In the genomic region with DNA sequence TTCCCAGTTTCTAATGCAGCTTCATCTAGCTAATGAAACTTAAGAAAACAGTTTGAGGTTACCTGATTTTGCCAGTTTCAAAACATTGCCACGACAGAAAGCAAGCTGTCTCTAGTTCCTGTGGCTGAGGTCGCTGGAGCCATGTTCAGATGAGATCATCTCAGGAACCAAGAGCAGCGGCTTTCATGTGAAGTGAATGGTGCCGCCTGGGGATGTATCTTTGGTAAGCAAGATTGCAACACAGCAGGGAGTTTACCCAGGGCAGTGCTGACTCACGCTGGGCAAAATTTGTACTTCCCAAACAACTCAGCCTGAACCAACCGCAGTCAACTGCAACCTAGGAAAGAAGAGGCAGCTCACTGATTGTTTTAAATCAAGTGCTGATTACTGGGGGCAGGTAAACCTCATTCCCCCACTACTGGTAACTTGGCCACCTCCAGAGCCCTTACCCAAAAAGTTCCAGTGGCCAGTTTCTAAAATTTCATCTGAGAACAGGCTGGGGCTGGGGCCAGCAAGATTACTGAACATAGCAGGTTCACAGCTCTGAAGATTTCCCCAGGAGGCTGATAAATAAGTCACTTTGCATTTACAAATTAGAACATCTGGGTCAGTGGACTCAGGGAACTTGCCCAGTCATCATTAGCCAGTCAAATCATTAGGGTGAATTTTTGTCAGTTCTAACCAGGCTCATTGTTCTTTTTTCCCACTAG, we compare ENCODE assay signal across 8 cellular contexts. TPM values are rescaled to one million over a fixed set of nuclear protein-coding genes. Genes with fewer than 3 reads are reported as not detected.
DNase-seq lines count a peak whose midpoint lies in the region; ATAC-seq and TF ChIP-seq lines count a peak whose summit lies in the region.

TSS of gene RFFL (minus strand) at position 194 of the 710 bp plus-strand sequence. CDS start 37,154 bp downstream, outside the sequence.

- no peaks in the 10 kb centered on the region for H3K27me3 ChIP-seq in liver (ENCODE audit: control insufficient read depth in 4 of 4, insufficient read depth in 4 of 4, low read length in 3 of 4)

- 6% methylated on average over 6 of the region's 6 CpGs for WGBS in liver

- H3K4me1 ChIP-seq in liver (ENCODE audit: control insufficient read depth in 4 of 4, insufficient read depth in 4 of 4, low read length in 3 of 4): peaks cover 13 to 30% (median 14%) of the 10 kb centered on the region in 4 donors

- peak within 1 kb of the TSS; percentile 51 to 62 (median 57) for H3K4me3 ChIP-seq in liver (ENCODE audit: low read depth in 1 of 3, low read length in 3 of 3)

- H3K9ac ChIP-seq in liver (ENCODE audit: low read depth in 1 of 2, low read length in 2 of 2): peak within 1 kb of the TSS; percentile 78 to 83

- peak within 1 kb of the TSS; percentile 84 to 91 for H3K27ac ChIP-seq in liver (ENCODE audit: low read depth in 1 of 2, low read length in 2 of 2)

- no peak for TF ChIP-seq CTCF in liver (IDR thresholded peaks at IDR 0.05; ENCODE audit: low read depth, low read length, missing input control)

- H3K9me3 ChIP-seq in liver (ENCODE audit: control insufficient read depth in 4 of 4, low read length in 3 of 4): no peaks in the 10 kb centered on the region

- ATAC-seq in GM18907 (IDR thresholded peaks at IDR 0.05; ENCODE audit: unreplicated experiment) (peak; percentile 90), HG03159 (IDR thresholded peaks at IDR 0.05; ENCODE audit: unreplicated experiment) (peak; percentile 90)

- peak; percentile 65 to 75 for TF ChIP-seq RAD21 in liver (IDR thresholded peaks at IDR 0.05)

- DNase-seq in AG08396 (ENCODE audit: low spot score) (peak; percentile 92), NCI-H460 (ENCODE audit: extremely low read depth, low read depth) (peak; percentile 97), dermis microvascular lymphatic vessel endothelial cell (ENCODE audit: low read depth in 2 of 2) (peak; percentile 93 to 97)
- peak; percentile 78 for DNase-seq in activated CD4-positive, alpha-beta T cell treated with anti-CD3 and anti-CD28 coated beads, Interleukin-2, amount 50 U/mL, for 1 hour
- DNase-seq in stimulated activated CD4-positive, alpha-beta T cell treated with anti-CD3 and anti-CD28 coated beads, Interleukin-4, amount 100 ng/mL, for 24 hours: peak; percentile 93

- H3K36me3 ChIP-seq in liver (ENCODE audit: control insufficient read depth in 4 of 4, insufficient read depth in 3 of 4, low read depth in 1 of 4, low read length in 3 of 4): peaks cover 0 to 4% (median 2%) of the 10 kb centered on the region in 4 donors

TF ChIP-seq in liver, 16 proteins besides CTCF, POLR2A, EP300 and RAD21:
- TF ChIP-seq, protein P1, sequence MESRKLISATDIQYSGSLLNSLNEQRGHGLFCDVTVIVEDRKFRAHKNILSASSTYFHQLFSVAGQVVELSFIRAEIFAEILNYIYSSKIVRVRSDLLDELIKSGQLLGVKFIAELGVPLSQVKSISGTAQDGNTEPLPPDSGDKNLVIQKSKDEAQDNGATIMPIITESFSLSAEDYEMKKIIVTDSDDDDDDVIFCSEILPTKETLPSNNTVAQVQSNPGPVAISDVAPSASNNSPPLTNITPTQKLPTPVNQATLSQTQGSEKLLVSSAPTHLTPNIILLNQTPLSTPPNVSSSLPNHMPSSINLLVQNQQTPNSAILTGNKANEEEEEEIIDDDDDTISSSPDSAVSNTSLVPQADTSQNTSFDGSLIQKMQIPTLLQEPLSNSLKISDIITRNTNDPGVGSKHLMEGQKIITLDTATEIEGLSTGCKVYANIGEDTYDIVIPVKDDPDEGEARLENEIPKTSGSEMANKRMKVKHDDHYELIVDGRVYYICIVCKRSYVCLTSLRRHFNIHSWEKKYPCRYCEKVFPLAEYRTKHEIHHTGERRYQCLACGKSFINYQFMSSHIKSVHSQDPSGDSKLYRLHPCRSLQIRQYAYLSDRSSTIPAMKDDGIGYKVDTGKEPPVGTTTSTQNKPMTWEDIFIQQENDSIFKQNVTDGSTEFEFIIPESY (IDR thresholded peaks at IDR 0.05): peak; percentile 80
- TF ChIP-seq RXRA (IDR thresholded peaks at IDR 0.05) (peak; percentile 78 to 86), EGR1 (IDR thresholded peaks at IDR 0.05; ENCODE audit: low read depth in 2 of 2) (peak in 1 of 2 donors; percentile 54), YY1 (IDR thresholded peaks at IDR 0.05) (peak; percentile 97), HNF4A (conservative IDR thresholded peaks at IDR 0.05) (peak; percentile 71 to 78), NR2F2 (IDR thresholded peaks at IDR 0.05) (peak; percentile 38), GABPA (IDR thresholded peaks at IDR 0.05 in 1 of 2, conservative IDR thresholded peaks at IDR 0.05 in 1 of 2) (peak in 1 of 2 donors; percentile 63), FOXA2 (IDR thresholded peaks at IDR 0.05) (peak; percentile 71), FOXA1 (IDR thresholded peaks at IDR 0.05) (peak; percentile 55), JUND (IDR thresholded peaks at IDR 0.05) (peak; percentile 98), ATF3 (IDR thresholded peaks at IDR 0.05) (peak; percentile 94), SP1 (IDR thresholded peaks at IDR 0.05) (peak; percentile 84), HNF4G (IDR thresholded peaks at IDR 0.05) (no peak), TAF1 (conservative IDR thresholded peaks at IDR 0.05) (peak; percentile 86)
- TF ChIP-seq, protein P2, sequence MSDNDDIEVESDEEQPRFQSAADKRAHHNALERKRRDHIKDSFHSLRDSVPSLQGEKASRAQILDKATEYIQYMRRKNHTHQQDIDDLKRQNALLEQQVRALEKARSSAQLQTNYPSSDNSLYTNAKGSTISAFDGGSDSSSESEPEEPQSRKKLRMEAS (IDR thresholded peaks at IDR 0.05): peak; percentile 73
- TF ChIP-seq, protein P3, sequence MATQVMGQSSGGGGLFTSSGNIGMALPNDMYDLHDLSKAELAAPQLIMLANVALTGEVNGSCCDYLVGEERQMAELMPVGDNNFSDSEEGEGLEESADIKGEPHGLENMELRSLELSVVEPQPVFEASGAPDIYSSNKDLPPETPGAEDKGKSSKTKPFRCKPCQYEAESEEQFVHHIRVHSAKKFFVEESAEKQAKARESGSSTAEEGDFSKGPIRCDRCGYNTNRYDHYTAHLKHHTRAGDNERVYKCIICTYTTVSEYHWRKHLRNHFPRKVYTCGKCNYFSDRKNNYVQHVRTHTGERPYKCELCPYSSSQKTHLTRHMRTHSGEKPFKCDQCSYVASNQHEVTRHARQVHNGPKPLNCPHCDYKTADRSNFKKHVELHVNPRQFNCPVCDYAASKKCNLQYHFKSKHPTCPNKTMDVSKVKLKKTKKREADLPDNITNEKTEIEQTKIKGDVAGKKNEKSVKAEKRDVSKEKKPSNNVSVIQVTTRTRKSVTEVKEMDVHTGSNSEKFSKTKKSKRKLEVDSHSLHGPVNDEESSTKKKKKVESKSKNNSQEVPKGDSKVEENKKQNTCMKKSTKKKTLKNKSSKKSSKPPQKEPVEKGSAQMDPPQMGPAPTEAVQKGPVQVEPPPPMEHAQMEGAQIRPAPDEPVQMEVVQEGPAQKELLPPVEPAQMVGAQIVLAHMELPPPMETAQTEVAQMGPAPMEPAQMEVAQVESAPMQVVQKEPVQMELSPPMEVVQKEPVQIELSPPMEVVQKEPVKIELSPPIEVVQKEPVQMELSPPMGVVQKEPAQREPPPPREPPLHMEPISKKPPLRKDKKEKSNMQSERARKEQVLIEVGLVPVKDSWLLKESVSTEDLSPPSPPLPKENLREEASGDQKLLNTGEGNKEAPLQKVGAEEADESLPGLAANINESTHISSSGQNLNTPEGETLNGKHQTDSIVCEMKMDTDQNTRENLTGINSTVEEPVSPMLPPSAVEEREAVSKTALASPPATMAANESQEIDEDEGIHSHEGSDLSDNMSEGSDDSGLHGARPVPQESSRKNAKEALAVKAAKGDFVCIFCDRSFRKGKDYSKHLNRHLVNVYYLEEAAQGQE (IDR thresholded peaks at IDR 0.05): peak; percentile 74

RNA-seq across cellular contexts. Expression of gene RFFL, which starts in this region (rescaled TPM):
- total RNA-seq in NCI-H460 (2014; rRNA removed; shearing (Covaris generic)): 26.2 and 26.4 TPM in 2 replicates
- 10.9 and 25.0 TPM in 2 replicates for polyA plus RNA-seq in NCI-H460 (2014; cell fraction: nucleus; rRNA removed)
- total RNA-seq in dermis microvascular lymphatic vessel endothelial cell (6.0 and 7.3 TPM in 2 replicates), liver (10 to 100 TPM; 24.0 to 28.0 TPM)
- 10 to 100 TPM; 15.9 to 20.0 TPM for polyA plus RNA-seq in liver

Comparison
In these comparisons a context has a peak if more than half of its experiments do, and no peak if none do; other contexts are left out.
1. Peak in every context shown above with its lines: DNase-seq, ATAC-seq, H3K4me3 ChIP-seq and H3K27ac ChIP-seq.